34 cellular contexts compared by ENCODE assay signal in genomic region chr16:86270696-86271095, GRCh38.
"Had no signal": no experiment of that assay in that cellular context is flagged by ENCODE, and none has a peak within 500 bp of the region (broad histone marks: within the 10 kb centered on the region; RNA-seq: fewer than 3 reads in every experiment).

No MANE protein-coding gene starts in this region.

- H3K27me3 ChIP-seq: ascending aorta, gastroesophageal sphincter, hepatocyte, ovary, thyroid gland, upper lobe of left lung had no signal

- H3K4me1 Mint-ChIP-seq: activated naive CD4-positive, alpha-beta T cell treated with anti-CD3 and anti-CD28 coated beads, Interleukin-2, amount 10 ng/mL, durations not matched to agents 7 days and 5 days; activated naive CD8-positive, alpha-beta T cell treated with anti-CD3 and anti-CD28 coated beads, Interleukin-2, amount 10 ng/mL, durations not matched to agents 7 days and 5 days; brain; natural killer cell; stimulated activated memory B cell treated with anti-CD40 and anti-IgM and Interleukin-4, amounts not matched to agents 10 μg/mL and 1 μg/mL and 100 μg/mL, for 72 hours had no signal

- H3K9me3 Mint-ChIP-seq: activated naive CD8-positive, alpha-beta T cell treated with anti-CD3 and anti-CD28 coated beads, Interleukin-2, amount 10 ng/mL, durations not matched to agents 7 days and 5 days; natural killer cell; stimulated activated memory B cell treated with anti-CD40 and anti-IgM and Interleukin-4, amounts not matched to agents 10 μg/mL and 1 μg/mL and 100 μg/mL, for 72 hours had no signal

- H3K9me3 ChIP-seq: ascending aorta, gastroesophageal sphincter, ovary, thyroid gland, upper lobe of left lung had no signal

- H3K4me3 ChIP-seq: ascending aorta, cardiac muscle cell, coronary artery, gastroesophageal sphincter, hepatocyte, ovary, stomach, thyroid gland, upper lobe of left lung had no signal

- H3K27ac Mint-ChIP-seq: activated naive CD4-positive, alpha-beta T cell treated with anti-CD3 and anti-CD28 coated beads, Interleukin-2, amount 10 ng/mL, durations not matched to agents 7 days and 5 days; activated naive CD8-positive, alpha-beta T cell treated with anti-CD3 and anti-CD28 coated beads, Interleukin-2, amount 10 ng/mL, durations not matched to agents 7 days and 5 days; activated T-cell treated with anti-CD3 and anti-CD28 coated beads, Interleukin-2, amount 50 U/mL, for 24 hours; effector memory CD8-positive, alpha-beta T cell; natural killer cell; progenitor cell of endocrine pancreas; stimulated activated memory B cell treated with anti-CD40 and anti-IgM and Interleukin-4, amounts not matched to agents 10 μg/mL and 1 μg/mL and 100 μg/mL, for 72 hours; T-helper 2 cell treated with Interferon-gamma antibody and Interleukin-4, amounts not matched to agents 5 μg/mL and 100 μg/mL, for 36 hours had no signal

- H3K36me3 ChIP-seq: ascending aorta, cardiac muscle cell, ovary, thyroid gland, upper lobe of left lung had no signal

- H3K4me3 Mint-ChIP-seq: activated naive CD4-positive, alpha-beta T cell treated with anti-CD3 and anti-CD28 coated beads, Interleukin-2, amount 10 ng/mL, durations not matched to agents 7 days and 5 days; activated naive CD8-positive, alpha-beta T cell treated with anti-CD3 and anti-CD28 coated beads, Interleukin-2, amount 10 ng/mL, durations not matched to agents 7 days and 5 days; activated T-cell treated with anti-CD3 and anti-CD28 coated beads, Interleukin-2, amount 50 U/mL, for 24 hours; brain; effector memory CD8-positive, alpha-beta T cell; natural killer cell; stimulated activated memory B cell treated with anti-CD40 and anti-IgM and Interleukin-4, amounts not matched to agents 10 μg/mL and 1 μg/mL and 100 μg/mL, for 72 hours; T-helper 2 cell treated with Interferon-gamma antibody and Interleukin-4, amounts not matched to agents 5 μg/mL and 100 μg/mL, for 36 hours had no signal

- ATAC-seq: effector memory CD8-positive, alpha-beta T cell; gastroesophageal sphincter; left colon; natural killer cell; sciatic nerve; stimulated activated memory B cell treated with anti-CD40 and anti-IgM and Interleukin-4, amounts not matched to agents 10 μg/mL and 1 μg/mL and 100 μg/mL, for 72 hours had no signal

- H3K36me3 Mint-ChIP-seq: activated naive CD4-positive, alpha-beta T cell treated with anti-CD3 and anti-CD28 coated beads, Interleukin-2, amount 10 ng/mL, durations not matched to agents 7 days and 5 days; activated naive CD8-positive, alpha-beta T cell treated with anti-CD3 and anti-CD28 coated beads, Interleukin-2, amount 10 ng/mL, durations not matched to agents 7 days and 5 days; brain; natural killer cell; stimulated activated memory B cell treated with anti-CD40 and anti-IgM and Interleukin-4, amounts not matched to agents 10 μg/mL and 1 μg/mL and 100 μg/mL, for 72 hours had no signal

- H3K4me1 ChIP-seq: ascending aorta, stomach, thyroid gland had no signal

- DNase-seq: activated CD4-positive, alpha-beta T cell treated with anti-CD3 and anti-CD28 coated beads for 48 hours; activated CD4-positive, alpha-beta T cell treated with anti-CD3 and anti-CD28 coated beads, Interleukin-2, amount 50 U/mL, for 48 hours; activated CD4-positive, CD25-positive, alpha-beta regulatory T cell; activated CD8-positive, alpha-beta memory T cell treated with anti-CD3 and anti-CD28 coated beads, Interleukin-2, amount 50 U/mL, for 4 hours; activated gamma-delta T cell; activated naive CD4-positive, alpha-beta T cell treated with anti-CD3 and anti-CD28 coated beads, Interleukin-2, amount 10 ng/mL, durations not matched to agents 7 days and 5 days; activated naive CD8-positive, alpha-beta T cell treated with anti-CD3 and anti-CD28 coated beads, Interleukin-2, amount 10 ng/mL, durations not matched to agents 7 days and 5 days; activated T-cell treated with anti-CD3 and anti-CD28 coated beads, Interleukin-2, amount 50 U/mL, for 24 hours; cerebellar nuclear complex; effector memory CD8-positive, alpha-beta T cell; kidney; left colon; mammary epithelial cell; midbrain; natural killer cell; ovary; retina; small intestine; stimulated activated CD4-positive, alpha-beta T cell treated with anti-CD3 and anti-CD28 coated beads, Interleukin-4, amount 100 ng/mL, for 4 hours; stimulated activated CD8-positive, alpha-beta memory T cell treated with anti-CD3 and anti-CD28 coated beads, Interleukin-4, amount 100 ng/mL, for 48 hours; stomach; T-helper 1 cell; thyroid gland; upper lobe of left lung had no signal
